In genomic region chr1:162117039-162117816, GRCh38 we compare ENCODE assay signal across 21 cellular contexts. TPM values are rescaled to one million over a fixed set of nuclear protein-coding genes. Genes with fewer than 3 reads are reported as not detected.
"Had no signal": no experiment of that assay in that cellular context is flagged by ENCODE, and none has a peak within 500 bp of the region (broad histone marks: within the 10 kb centered on the region; RNA-seq: fewer than 3 reads in every experiment).

No MANE protein-coding gene starts in this region.

- H3K4me1 Mint-ChIP-seq: activated CD4-positive, alpha-beta T cell treated with anti-CD3 and anti-CD28 coated beads, Interleukin-2, amount 10 ng/mL, durations not matched to agents 24 days and 14 days; activated naive CD8-positive, alpha-beta T cell treated with anti-CD3 and anti-CD28 coated beads, Interleukin-2, amount 50 U/mL, for 24 hours had no signal

- H3K9me3 Mint-ChIP-seq: activated CD4-positive, alpha-beta T cell treated with anti-CD3 and anti-CD28 coated beads, Interleukin-2, amount 10 ng/mL, durations not matched to agents 24 days and 14 days; activated CD8-positive, alpha-beta T cell treated with anti-CD3 and anti-CD28 coated beads for 36 hours; activated naive CD8-positive, alpha-beta T cell treated with anti-CD3 and anti-CD28 coated beads, Interleukin-2, amount 50 U/mL, for 24 hours; activated T-helper 1 cell treated with anti-CD3 and anti-CD28 coated beads, Interleukin-12 subunit alpha, Interleukin-12 subunit beta, Interleukin-2, Interleukin-4 antibody, amounts not matched to agents 30 ng/mL and 10 ng/mL and 1 ng/mL, durations not matched to agents 14 hours and 24 hours and 36 hours; stimulated activated naive CD8-positive, alpha-beta T cell treated with anti-CD3 and anti-CD28 coated beads, Interleukin-15, amount 100 ng/mL, for 72 hours; T-helper 1 cell treated with Interleukin-12 subunit alpha and Interleukin-12 subunit beta and Interleukin-4 antibody, amounts not matched to agents 30 μg/mL and 1 μg/mL, for 36 hours; type B pancreatic cell had no signal

- H3K4me1 ChIP-seq: lower lobe of right lung, pancreas, right lobe of liver had no signal

- FAIRE-seq: islet of Langerhans, pancreas had no signal

- H3K4me3 Mint-ChIP-seq: activated CD4-positive, alpha-beta T cell treated with anti-CD3 and anti-CD28 coated beads, Interleukin-2, amount 10 ng/mL, durations not matched to agents 24 days and 14 days; activated CD8-positive, alpha-beta memory T cell treated with anti-CD3 and anti-CD28 coated beads, Interleukin-2, amount 10 ng/mL, durations not matched to agents 7 days and 5 days; activated CD8-positive, alpha-beta T cell treated with anti-CD3 and anti-CD28 coated beads for 36 hours; activated naive CD8-positive, alpha-beta T cell treated with anti-CD3 and anti-CD28 coated beads, Interleukin-2, amount 50 U/mL, for 24 hours; activated T-helper 1 cell treated with anti-CD3 and anti-CD28 coated beads, Interleukin-12 subunit alpha, Interleukin-12 subunit beta, Interleukin-2, Interleukin-4 antibody, amounts not matched to agents 30 ng/mL and 10 ng/mL and 1 ng/mL, durations not matched to agents 14 hours and 24 hours and 36 hours; naive thymus-derived CD4-positive, alpha-beta T cell; stimulated activated naive CD8-positive, alpha-beta T cell treated with anti-CD3 and anti-CD28 coated beads, Interleukin-15, amount 100 ng/mL, for 72 hours; T-helper 1 cell treated with Interleukin-12 subunit alpha and Interleukin-12 subunit beta and Interleukin-4 antibody, amounts not matched to agents 30 μg/mL and 1 μg/mL, for 36 hours; type B pancreatic cell had no signal

- DNase-seq: activated CD4-positive, alpha-beta T cell treated with anti-CD3 and anti-CD28 coated beads, Interleukin-2, amount 10 ng/mL, durations not matched to agents 24 days and 14 days; activated CD8-positive, alpha-beta memory T cell treated with anti-CD3 and anti-CD28 coated beads, Interleukin-2, amount 10 ng/mL, durations not matched to agents 7 days and 5 days; activated CD8-positive, alpha-beta T cell treated with anti-CD3 and anti-CD28 coated beads for 36 hours; activated gamma-delta T cell; activated naive CD4-positive, alpha-beta T cell treated with anti-CD3 and anti-CD28 coated beads, Interleukin-2, amount 50 U/mL, for 16 hours; activated naive CD8-positive, alpha-beta T cell treated with anti-CD3 and anti-CD28 coated beads, Interleukin-2, amount 50 U/mL, for 24 hours; cortex of kidney; heart left ventricle; lower lobe of right lung; naive thymus-derived CD4-positive, alpha-beta T cell; pancreas; right lobe of liver; stimulated activated CD4-positive, alpha-beta T cell treated with anti-CD3 and anti-CD28 coated beads, Interleukin-1b, Interleukin-23, amount 100 ng/mL, for 48 hours; stimulated activated naive CD8-positive, alpha-beta T cell treated with anti-CD3 and anti-CD28 coated beads, Interleukin-15, amount 100 ng/mL, for 72 hours had no signal

- H3K27me3 Mint-ChIP-seq: type B pancreatic cell had no signal

- H3K4me3 ChIP-seq: heart left ventricle, lower lobe of right lung, pancreas, right lobe of liver, skin epidermis had no signal

- H3K9me3 ChIP-seq: heart left ventricle, lower lobe of right lung, neutrophil, pancreas, right lobe of liver had no signal

- ATAC-seq: activated CD4-positive, CD25-positive, alpha-beta regulatory T cell treated with anti-CD3 and anti-CD28 coated beads, Interleukin-2, amount 50 U/mL, for 24 hours; activated CD8-positive, alpha-beta memory T cell treated with anti-CD3 and anti-CD28 coated beads, Interleukin-2, amount 10 ng/mL, durations not matched to agents 7 days and 5 days; activated CD8-positive, alpha-beta T cell treated with anti-CD3 and anti-CD28 coated beads for 36 hours; activated naive CD8-positive, alpha-beta T cell treated with anti-CD3 and anti-CD28 coated beads, Interleukin-2, amount 50 U/mL, for 24 hours; heart left ventricle; lower lobe of right lung; naive thymus-derived CD4-positive, alpha-beta T cell; pancreas; right lobe of liver; stimulated activated naive CD8-positive, alpha-beta T cell treated with anti-CD3 and anti-CD28 coated beads, Interleukin-15, amount 100 ng/mL, for 72 hours had no signal

- H3K27ac Mint-ChIP-seq: activated CD4-positive, alpha-beta T cell treated with anti-CD3 and anti-CD28 coated beads, Interleukin-2, amount 10 ng/mL, durations not matched to agents 24 days and 14 days; activated CD8-positive, alpha-beta memory T cell treated with anti-CD3 and anti-CD28 coated beads, Interleukin-2, amount 10 ng/mL, durations not matched to agents 7 days and 5 days; activated CD8-positive, alpha-beta T cell treated with anti-CD3 and anti-CD28 coated beads for 36 hours; activated naive CD8-positive, alpha-beta T cell treated with anti-CD3 and anti-CD28 coated beads, Interleukin-2, amount 50 U/mL, for 24 hours; activated T-helper 1 cell treated with anti-CD3 and anti-CD28 coated beads, Interleukin-12 subunit alpha, Interleukin-12 subunit beta, Interleukin-2, Interleukin-4 antibody, amounts not matched to agents 30 ng/mL and 10 ng/mL and 1 ng/mL, durations not matched to agents 14 hours and 24 hours and 36 hours; naive thymus-derived CD4-positive, alpha-beta T cell; stimulated activated naive CD8-positive, alpha-beta T cell treated with anti-CD3 and anti-CD28 coated beads, Interleukin-15, amount 100 ng/mL, for 72 hours; T-helper 1 cell treated with Interleukin-12 subunit alpha and Interleukin-12 subunit beta and Interleukin-4 antibody, amounts not matched to agents 30 μg/mL and 1 μg/mL, for 36 hours; type B pancreatic cell had no signal

- H3K36me3 ChIP-seq: heart left ventricle, lower lobe of right lung, neutrophil, pancreas, right lobe of liver had no signal

- H3K36me3 Mint-ChIP-seq: activated CD8-positive, alpha-beta memory T cell treated with anti-CD3 and anti-CD28 coated beads, Interleukin-2, amount 10 ng/mL, durations not matched to agents 7 days and 5 days; type B pancreatic cell had no signal

- H3K27me3 ChIP-seq: heart left ventricle, neutrophil, pancreas, right lobe of liver had no signal

RNA-seq across cellular contexts. Expression of gene NOS1AP, which starts 47.7 kb away (rescaled TPM):
- total RNA-seq: activated CD4-positive, alpha-beta T cell treated with anti-CD3 and anti-CD28 coated beads, Interleukin-2, amount 10 ng/mL, durations not matched to agents 24 days and 14 days; activated CD8-positive, alpha-beta memory T cell treated with anti-CD3 and anti-CD28 coated beads, Interleukin-2, amount 10 ng/mL, durations not matched to agents 7 days and 5 days had no signal
